Comparison of ENCODE assay signal across 1 cellular context in the genomic region with DNA sequence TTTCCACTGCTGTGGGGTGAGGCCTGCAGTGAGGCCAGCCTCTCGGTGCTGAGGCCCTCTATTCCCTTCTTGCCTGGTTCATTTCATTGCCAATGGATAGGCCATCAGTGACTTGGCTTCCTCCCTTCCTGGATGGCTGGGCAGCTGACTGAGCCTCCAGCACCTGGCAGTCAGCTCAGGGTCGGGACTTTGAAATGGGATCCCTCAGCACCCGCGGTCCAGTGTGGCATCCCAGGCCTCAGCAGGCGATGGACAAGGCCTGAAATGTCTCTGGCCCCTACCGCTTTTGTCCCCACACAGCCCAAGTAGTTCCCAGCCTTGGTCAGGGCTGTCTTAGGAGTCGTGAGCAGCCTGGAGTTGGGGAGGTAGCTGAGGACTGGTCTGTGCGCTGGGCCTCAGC.
TF ChIP-seq lines count a peak whose summit lies in the region.

No MANE protein-coding gene starts in this region.

TF ChIP-seq in SK-N-SH, 30 proteins besides CTCF, POLR2A, EP300 and RAD21:
- TF ChIP-seq RFX5 (IDR thresholded peaks at IDR 0.05; ENCODE audit: low read length) (no peak), SMC3 (IDR thresholded peaks at IDR 0.05; ENCODE audit: low read depth, low read length) (no peak), FOXM1 (IDR thresholded peaks at IDR 0.05; ENCODE audit: low read depth) (no peak), USF2 (IDR thresholded peaks at IDR 0.05; ENCODE audit: borderline replicate concordance, low read depth, low read length) (no peak), FOXJ3 (CRISPR knock-in tag; IDR thresholded peaks at IDR 0.05) (no peak), FOSL2 (IDR thresholded peaks at IDR 0.05; ENCODE audit: borderline replicate concordance, low read depth) (no peak)
